16 cellular contexts compared by ENCODE assay signal in the genomic region with DNA sequence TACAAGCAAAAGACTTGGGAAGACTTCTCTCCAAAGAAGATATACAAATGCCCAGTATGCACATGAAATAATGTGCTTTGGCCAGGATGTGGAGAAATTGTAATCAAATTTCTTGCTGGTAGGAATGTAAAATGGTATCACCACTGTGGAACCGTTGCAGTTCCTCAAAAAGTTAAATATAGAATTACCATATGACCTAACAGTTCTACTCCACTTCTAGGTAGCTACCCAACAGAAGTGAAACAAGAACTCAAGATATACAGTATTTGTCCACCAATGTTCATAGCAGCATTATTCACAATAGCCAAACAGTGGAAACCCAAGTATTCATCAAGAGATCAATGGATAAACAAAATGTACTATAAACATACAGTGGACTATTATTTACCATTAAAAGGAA.
A peak's percentile ranks its signal among the peaks of the same experiment; 100 is the strongest.
DNase-seq lines count a peak whose midpoint lies in the region; ATAC-seq, FAIRE-seq and TF ChIP-seq lines count a peak whose summit lies in the region.
"Had no signal": no experiment of that assay in that cellular context is flagged by ENCODE, and none has a peak within 500 bp of the region (broad histone marks: within the 10 kb centered on the region; RNA-seq: fewer than 3 reads in every experiment).

No MANE protein-coding gene starts in this region.

- no peak overlapping the region for H3K27ac ChIP-seq in gastroesophageal sphincter
- H3K27ac ChIP-seq in Peyer's patch: no peak overlapping the region
- H3K27ac ChIP-seq: ascending aorta, PC-9, psoas muscle had no signal

- no peak for TF ChIP-seq EP300 in gastroesophageal sphincter (IDR thresholded peaks at IDR 0.05)

- no peak overlapping the region for H3K4me3 ChIP-seq in gastroesophageal sphincter
- H3K4me3 ChIP-seq in Peyer's patch: no peak overlapping the region
- H3K4me3 ChIP-seq: ascending aorta, PC-9, psoas muscle had no signal

- H3K4me1 Mint-ChIP-seq in activated naive CD8-positive, alpha-beta T cell treated with anti-CD3 and anti-CD28 coated beads for 36 hours: no peaks in the 10 kb centered on the region
- H3K4me1 Mint-ChIP-seq: activated T-helper 17 cell treated with anti-CD3 and anti-CD28 coated beads, Interleukin-2, amount 50 U/mL, for 72 hours had no signal

- no peak overlapping the region for H3K4me3 Mint-ChIP-seq in activated naive CD8-positive, alpha-beta T cell treated with anti-CD3 and anti-CD28 coated beads for 36 hours
- H3K4me3 Mint-ChIP-seq: activated T-helper 17 cell treated with anti-CD3 and anti-CD28 coated beads, Interleukin-2, amount 50 U/mL, for 72 hours had no signal

- H3K27me3 Mint-ChIP-seq in activated naive CD8-positive, alpha-beta T cell treated with anti-CD3 and anti-CD28 coated beads for 36 hours: no peaks in the 10 kb centered on the region
- H3K27me3 Mint-ChIP-seq: activated T-helper 17 cell treated with anti-CD3 and anti-CD28 coated beads, Interleukin-2, amount 50 U/mL, for 72 hours had no signal

- H3K27me3 ChIP-seq in gastroesophageal sphincter: no peaks in the 10 kb centered on the region
- no peaks in the 10 kb centered on the region for H3K27me3 ChIP-seq in Peyer's patch
- H3K27me3 ChIP-seq: ascending aorta had no signal

- H3K4me1 ChIP-seq in gastroesophageal sphincter (no peaks in the 10 kb centered on the region), Peyer's patch (peaks cover 0 to 6% (median 0%) of the 10 kb centered on the region in 4 donors)
- H3K4me1 ChIP-seq: ascending aorta, psoas muscle had no signal

- WGBS in gastroesophageal sphincter (ENCODE audit: low coverage in 1 of 2), 2 donors: 82 to 86% methylated on average over 1 of the region's 1 CpG

- TF ChIP-seq POLR2A in GM12891 (IDR thresholded peaks at IDR 0.05; ENCODE audit: low read depth, low read length) (no peak), gastroesophageal sphincter (IDR thresholded peaks at IDR 0.05) (no peak), Peyer's patch (IDR thresholded peaks at IDR 0.05) (no peak)

- DNase-seq in GM12891 (ENCODE audit: insufficient read length, low spot score) (no peak), NAMALWA (ENCODE audit: low spot score) (peak; percentile 19), Peyer's patch (no peak)
- no peak for DNase-seq in activated naive CD8-positive, alpha-beta T cell treated with anti-CD3 and anti-CD28 coated beads for 36 hours
- DNase-seq: ACHN, islet precursor cell, Karpas-422, PC-9, psoas muscle, T-helper 2 cell had no signal

- no peak for FAIRE-seq in GM12891 (lab: Jason Lieb, UNC)

- H3K27ac Mint-ChIP-seq in activated naive CD8-positive, alpha-beta T cell treated with anti-CD3 and anti-CD28 coated beads for 36 hours: no peak overlapping the region
- H3K27ac Mint-ChIP-seq: activated T-helper 17 cell treated with anti-CD3 and anti-CD28 coated beads, Interleukin-2, amount 50 U/mL, for 72 hours had no signal

- H3K9me3 Mint-ChIP-seq in activated naive CD8-positive, alpha-beta T cell treated with anti-CD3 and anti-CD28 coated beads for 36 hours: no peaks in the 10 kb centered on the region
- H3K9me3 Mint-ChIP-seq: activated T-helper 17 cell treated with anti-CD3 and anti-CD28 coated beads, Interleukin-2, amount 50 U/mL, for 72 hours had no signal

- TF ChIP-seq CTCF in gastroesophageal sphincter (IDR thresholded peaks at IDR 0.05) (no peak), Peyer's patch (IDR thresholded peaks at IDR 0.05) (no peak)

- H3K9me3 ChIP-seq in gastroesophageal sphincter: no peaks in the 10 kb centered on the region
- H3K9me3 ChIP-seq in Peyer's patch: no peaks in the 10 kb centered on the region
- H3K9me3 ChIP-seq: ascending aorta, psoas muscle had no signal

- H3K36me3 ChIP-seq in gastroesophageal sphincter: peaks cover 0 to 19% of the 10 kb centered on the region in 2 donors
- no peaks in the 10 kb centered on the region for H3K36me3 ChIP-seq in Peyer's patch

- peak; percentile 85 for ATAC-seq in GM19395 (IDR thresholded peaks at IDR 0.05; ENCODE audit: unreplicated experiment)
- ATAC-seq in HG03066 (IDR thresholded peaks at IDR 0.05; ENCODE audit: low read depth, unreplicated experiment): peak; percentile 65
- ATAC-seq in gastroesophageal sphincter: no peak
- no peak for ATAC-seq in GM19463 (IDR thresholded peaks at IDR 0.05; ENCODE audit: unreplicated experiment)
- ATAC-seq: activated T-helper 17 cell treated with anti-CD3 and anti-CD28 coated beads, Interleukin-2, amount 50 U/mL, for 72 hours; psoas muscle had no signal

- peaks cover 5% of the 10 kb centered on the region for H3K36me3 Mint-ChIP-seq in activated naive CD8-positive, alpha-beta T cell treated with anti-CD3 and anti-CD28 coated beads for 36 hours

TF ChIP-seq in GM12891, 5 proteins besides CTCF, POLR2A, EP300 and RAD21:
- TF ChIP-seq SPI1 (IDR thresholded peaks at IDR 0.05; ENCODE audit: low read depth, low read length): peak; percentile 78
- no peak for TF ChIP-seq POLR2AphosphoS5 (IDR thresholded peaks at IDR 0.05; ENCODE audit: low read depth, low read length)
TF ChIP-seq in GM12891: peak in this region for 1.

Comparison
In these comparisons a context has a peak if more than half of its experiments do, and no peak if none do; other contexts are left out.
1. ATAC-seq: peak in GM19395 (single experiment) and HG03066 (single experiment); none in gastroesophageal sphincter (single experiment) and GM19463 (single experiment).